Comparison of ENCODE assay signal across 9 cellular contexts in genomic region chr11:22539851-22540376, GRCh38.
DNase-seq lines count a peak whose midpoint lies in the region; ATAC-seq and TF ChIP-seq lines count a peak whose summit lies in the region.
"Had no signal": no experiment of that assay in that cellular context is flagged by ENCODE, and none has a peak within 500 bp of the region (broad histone marks: within the 10 kb centered on the region; RNA-seq: fewer than 3 reads in every experiment).

No MANE protein-coding gene starts in this region.

- peaks cover 7% of the 10 kb centered on the region for H3K4me1 ChIP-seq in RWPE2 (ENCODE audit: insufficient read depth, poor library complexity, severe bottlenecking)

- H3K4me3 ChIP-seq in HFF-Myc (replicated peaks; ENCODE audit: low read depth, low read length) (no peak overlapping the region), RWPE2 (ENCODE audit: severe bottlenecking) (no peak overlapping the region)
- H3K4me3 ChIP-seq: skin epidermis had no signal

- no peak overlapping the region for H3K27ac Mint-ChIP-seq in activated CD4-positive, alpha-beta T cell treated with anti-CD3 and anti-CD28 coated beads, Interleukin-2, amount 10 ng/mL, durations not matched to agents 24 days and 14 days

- no peak overlapping the region for H3K27ac ChIP-seq in RWPE2 (ENCODE audit: poor library complexity, severe bottlenecking)
- H3K27ac ChIP-seq: skin epidermis had no signal

- no peaks in the 10 kb centered on the region for H3K4me1 Mint-ChIP-seq in activated CD4-positive, alpha-beta T cell treated with anti-CD3 and anti-CD28 coated beads, Interleukin-2, amount 10 ng/mL, durations not matched to agents 24 days and 14 days

- no peaks in the 10 kb centered on the region for H3K36me3 Mint-ChIP-seq in activated CD4-positive, alpha-beta T cell treated with anti-CD3 and anti-CD28 coated beads, Interleukin-2, amount 10 ng/mL, durations not matched to agents 24 days and 14 days (ENCODE audit: low read depth)

- TF ChIP-seq CTCF in HFF-Myc (IDR thresholded peaks at IDR 0.05; ENCODE audit: low read depth, low read length, missing control alignments) (peak; percentile 54), RWPE2 (IDR thresholded peaks at IDR 0.05; ENCODE audit: poor library complexity, severe bottlenecking) (peak; percentile 92)

- DNase-seq in AG20443 (ENCODE audit: low spot score) (peak; percentile 31), HFF-Myc (ENCODE audit: extremely low read depth, low read depth) (peak; percentile 9), RWPE2 (ENCODE audit: low spot score) (no peak), iris pigment epithelial cell (ENCODE audit: low read depth) (peak; percentile 48), NCI-H1436 treated with DMSO at 0.1 percent for 48 hours (lab: John Stamatoyannopoulos, UW) (no peak)
- DNase-seq in activated CD4-positive, alpha-beta T cell treated with anti-CD3 and anti-CD28 coated beads, Interleukin-2, amount 10 ng/mL, durations not matched to agents 24 days and 14 days = no peak

- no peaks in the 10 kb centered on the region for H3K36me3 ChIP-seq in RWPE2 (ENCODE audit: low read depth)

- H3K27me3 Mint-ChIP-seq in activated CD4-positive, alpha-beta T cell treated with anti-CD3 and anti-CD28 coated beads, Interleukin-2, amount 10 ng/mL, durations not matched to agents 24 days and 14 days = no peaks in the 10 kb centered on the region

- peak; percentile 97 for ATAC-seq in RWPE2 (ENCODE audit: low read depth)
- no peak for ATAC-seq in HG03175 (IDR thresholded peaks at IDR 0.05; ENCODE audit: unreplicated experiment)
- no peak for ATAC-seq in GM19035 (IDR thresholded peaks at IDR 0.05; ENCODE audit: unreplicated experiment)

- H3K9me3 ChIP-seq in RWPE2 (ENCODE audit: severe bottlenecking) = no peaks in the 10 kb centered on the region

- no peak overlapping the region for H3K4me3 Mint-ChIP-seq in activated CD4-positive, alpha-beta T cell treated with anti-CD3 and anti-CD28 coated beads, Interleukin-2, amount 10 ng/mL, durations not matched to agents 24 days and 14 days

- H3K27me3 ChIP-seq in RWPE2 (ENCODE audit: insufficient read depth, poor library complexity, severe bottlenecking) = no peaks in the 10 kb centered on the region

- H3K9me3 Mint-ChIP-seq in activated CD4-positive, alpha-beta T cell treated with anti-CD3 and anti-CD28 coated beads, Interleukin-2, amount 10 ng/mL, durations not matched to agents 24 days and 14 days = no peaks in the 10 kb centered on the region

- intact Hi-C loops in activated CD4-positive, alpha-beta T cell treated with anti-CD3 and anti-CD28 coated beads, Interleukin-2, amount 10 ng/mL, durations not matched to agents 24 days and 14 days (cut with micrococcal nuclease) = no loop called here

Comparison
In these comparisons a context has a peak if more than half of its experiments do, and no peak if none do; other contexts are left out.
1. DNase-seq: peak in AG20443 (single experiment), HFF-Myc (single experiment) and iris pigment epithelial cell (single experiment); none in RWPE2 (single experiment), NCI-H1436 treated with DMSO at 0.1 percent for 48 hours (single experiment) and activated CD4-positive, alpha-beta T cell treated with anti-CD3 and anti-CD28 coated beads, Interleukin-2, amount 10 ng/mL, durations not matched to agents 24 days and 14 days (single experiment).